In genomic region chr19:48373567-48373966, GRCh38 we compare ENCODE assay signal across 25 cellular contexts.
"Had no signal": no experiment of that assay in that cellular context is flagged by ENCODE, and none has a peak within 500 bp of the region (broad histone marks: within the 10 kb centered on the region; RNA-seq: fewer than 3 reads in every experiment).

No MANE protein-coding gene starts in this region.

- H3K4me3 Mint-ChIP-seq: activated CD8-positive, alpha-beta memory T cell treated with anti-CD3 and anti-CD28 coated beads, Interleukin-2, amount 10 ng/mL, durations not matched to agents 7 days and 5 days; activated CD8-positive, alpha-beta T cell treated with anti-CD3 and anti-CD28 coated beads, Interleukin-2, amount 10 ng/mL, durations not matched to agents 7 days and 5 days; activated naive CD8-positive, alpha-beta T cell treated with anti-CD3 and anti-CD28 coated beads for 36 hours; natural killer cell treated with Interleukin-12 subunit alpha and Interleukin-12 subunit beta and Interleukin-15 and Interleukin-18, amount 100 ng/mL, for 72 hours; stimulated activated naive B cell treated with anti-CD40 and anti-IgM and Interleukin-4, amounts not matched to agents 10 μg/mL and 1 μg/mL and 100 μg/mL, for 72 hours; T-helper 1 cell treated with Interleukin-12 subunit alpha and Interleukin-12 subunit beta and Interleukin-4 antibody, amounts not matched to agents 30 μg/mL and 1 μg/mL, for 36 hours had no signal

- H3K9me3 Mint-ChIP-seq: activated naive CD8-positive, alpha-beta T cell treated with anti-CD3 and anti-CD28 coated beads for 36 hours; activated T-helper 2 cell treated with anti-CD3 and anti-CD28 coated beads, Interferon-gamma antibody, Interleukin-2, Interleukin-4, amounts not matched to agents 10 μg/mL and 5 μg/mL and 100 μg/mL, durations not matched to agents 14 hours and 24 hours and 36 hours; natural killer cell treated with Interleukin-12 subunit alpha and Interleukin-12 subunit beta and Interleukin-15 and Interleukin-18, amount 100 ng/mL, for 72 hours; stimulated activated naive B cell treated with anti-CD40 and anti-IgM and Interleukin-4, amounts not matched to agents 10 μg/mL and 1 μg/mL and 100 μg/mL, for 72 hours; T-helper 1 cell treated with Interleukin-12 subunit alpha and Interleukin-12 subunit beta and Interleukin-4 antibody, amounts not matched to agents 30 μg/mL and 1 μg/mL, for 36 hours had no signal

- H3K4me1 Mint-ChIP-seq: activated CD8-positive, alpha-beta memory T cell treated with anti-CD3 and anti-CD28 coated beads, Interleukin-2, amount 10 ng/mL, durations not matched to agents 7 days and 5 days; activated naive CD8-positive, alpha-beta T cell treated with anti-CD3 and anti-CD28 coated beads for 36 hours; stimulated activated naive B cell treated with anti-CD40 and anti-IgM and Interleukin-4, amounts not matched to agents 10 μg/mL and 1 μg/mL and 100 μg/mL, for 72 hours had no signal

- H3K27ac Mint-ChIP-seq: activated CD8-positive, alpha-beta memory T cell treated with anti-CD3 and anti-CD28 coated beads, Interleukin-2, amount 10 ng/mL, durations not matched to agents 7 days and 5 days; activated CD8-positive, alpha-beta T cell treated with anti-CD3 and anti-CD28 coated beads, Interleukin-2, amount 10 ng/mL, durations not matched to agents 7 days and 5 days; activated naive CD8-positive, alpha-beta T cell treated with anti-CD3 and anti-CD28 coated beads for 36 hours; activated T-helper 2 cell treated with anti-CD3 and anti-CD28 coated beads, Interferon-gamma antibody, Interleukin-2, Interleukin-4, amounts not matched to agents 10 μg/mL and 5 μg/mL and 100 μg/mL, durations not matched to agents 14 hours and 24 hours and 36 hours; natural killer cell treated with Interleukin-12 subunit alpha and Interleukin-12 subunit beta and Interleukin-15 and Interleukin-18, amount 100 ng/mL, for 72 hours; T-helper 1 cell treated with Interleukin-12 subunit alpha and Interleukin-12 subunit beta and Interleukin-4 antibody, amounts not matched to agents 30 μg/mL and 1 μg/mL, for 36 hours had no signal

- H3K27me3 Mint-ChIP-seq: activated CD8-positive, alpha-beta memory T cell treated with anti-CD3 and anti-CD28 coated beads, Interleukin-2, amount 10 ng/mL, durations not matched to agents 7 days and 5 days; activated naive CD8-positive, alpha-beta T cell treated with anti-CD3 and anti-CD28 coated beads for 36 hours; natural killer cell treated with Interleukin-12 subunit alpha and Interleukin-12 subunit beta and Interleukin-15 and Interleukin-18, amount 100 ng/mL, for 72 hours had no signal

- H3K36me3 Mint-ChIP-seq: activated CD8-positive, alpha-beta memory T cell treated with anti-CD3 and anti-CD28 coated beads, Interleukin-2, amount 10 ng/mL, durations not matched to agents 7 days and 5 days; activated naive CD8-positive, alpha-beta T cell treated with anti-CD3 and anti-CD28 coated beads for 36 hours; natural killer cell treated with Interleukin-12 subunit alpha and Interleukin-12 subunit beta and Interleukin-15 and Interleukin-18, amount 100 ng/mL, for 72 hours; stimulated activated naive B cell treated with anti-CD40 and anti-IgM and Interleukin-4, amounts not matched to agents 10 μg/mL and 1 μg/mL and 100 μg/mL, for 72 hours had no signal

- DNase-seq: activated CD8-positive, alpha-beta memory T cell treated with anti-CD3 and anti-CD28 coated beads, Interleukin-2, amount 10 ng/mL, durations not matched to agents 7 days and 5 days; activated CD8-positive, alpha-beta T cell treated with anti-CD3 and anti-CD28 coated beads, Interleukin-2, amount 10 ng/mL, durations not matched to agents 7 days and 5 days; activated naive CD4-positive, alpha-beta T cell treated with Interleukin-2 at 50 U/mL for 16 hours; activated naive CD8-positive, alpha-beta T cell treated with anti-CD3 and anti-CD28 coated beads for 36 hours; activated T-cell treated with anti-CD3 and anti-CD28 coated beads, Interleukin-2, amount 50 U/mL, for 48 hours; cortex of kidney; hippocampal formation; left cardiac atrium; left ventricle myocardium superior; pancreas; stimulated activated CD4-positive, alpha-beta T cell treated with anti-CD3 and anti-CD28 coated beads, Interleukin-15, amount 100 ng/mL, for 24 hours; stimulated activated CD4-positive, alpha-beta T cell treated with anti-CD3 and anti-CD28 coated beads, Interleukin-2, amount 100 ng/mL, for 24 hours; stimulated activated naive B cell treated with anti-CD40 and anti-IgM and Interleukin-4, amounts not matched to agents 10 μg/mL and 1 μg/mL and 100 μg/mL, for 72 hours; stomach; T-helper 9 cell; upper lobe of left lung had no signal

- H3K27ac ChIP-seq: adrenal gland, ascending aorta, gastroesophageal sphincter, pancreas, right atrium auricular region, stomach, thyroid gland, upper lobe of left lung, vagina had no signal
